1 cellular context compared by ENCODE assay signal in the genomic region with DNA sequence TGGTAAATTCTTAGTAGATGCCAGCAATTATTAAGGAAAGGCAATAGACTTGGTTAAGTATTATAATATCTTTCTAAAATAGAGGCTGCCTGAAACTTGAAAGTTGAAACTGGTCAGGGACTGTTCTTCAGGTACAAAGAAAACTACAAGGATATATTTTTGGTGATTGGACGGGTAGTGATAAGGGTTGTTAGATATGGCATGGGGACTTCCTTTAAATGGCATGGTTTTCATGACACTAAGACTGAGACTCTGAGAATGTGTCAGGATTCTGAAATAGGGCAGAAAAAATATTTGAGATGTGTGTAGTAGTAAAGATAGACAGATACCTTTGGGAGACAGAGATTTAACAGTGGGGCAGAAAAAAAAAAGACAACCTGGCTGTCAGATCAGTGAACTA.
TF ChIP-seq lines count a peak whose summit lies in the region.

No MANE protein-coding gene starts in this region.

TF ChIP-seq in GM12878, 131 proteins besides CTCF, POLR2A, EP300 and RAD21 (continued from another document):
- TF ChIP-seq, protein P1, sequence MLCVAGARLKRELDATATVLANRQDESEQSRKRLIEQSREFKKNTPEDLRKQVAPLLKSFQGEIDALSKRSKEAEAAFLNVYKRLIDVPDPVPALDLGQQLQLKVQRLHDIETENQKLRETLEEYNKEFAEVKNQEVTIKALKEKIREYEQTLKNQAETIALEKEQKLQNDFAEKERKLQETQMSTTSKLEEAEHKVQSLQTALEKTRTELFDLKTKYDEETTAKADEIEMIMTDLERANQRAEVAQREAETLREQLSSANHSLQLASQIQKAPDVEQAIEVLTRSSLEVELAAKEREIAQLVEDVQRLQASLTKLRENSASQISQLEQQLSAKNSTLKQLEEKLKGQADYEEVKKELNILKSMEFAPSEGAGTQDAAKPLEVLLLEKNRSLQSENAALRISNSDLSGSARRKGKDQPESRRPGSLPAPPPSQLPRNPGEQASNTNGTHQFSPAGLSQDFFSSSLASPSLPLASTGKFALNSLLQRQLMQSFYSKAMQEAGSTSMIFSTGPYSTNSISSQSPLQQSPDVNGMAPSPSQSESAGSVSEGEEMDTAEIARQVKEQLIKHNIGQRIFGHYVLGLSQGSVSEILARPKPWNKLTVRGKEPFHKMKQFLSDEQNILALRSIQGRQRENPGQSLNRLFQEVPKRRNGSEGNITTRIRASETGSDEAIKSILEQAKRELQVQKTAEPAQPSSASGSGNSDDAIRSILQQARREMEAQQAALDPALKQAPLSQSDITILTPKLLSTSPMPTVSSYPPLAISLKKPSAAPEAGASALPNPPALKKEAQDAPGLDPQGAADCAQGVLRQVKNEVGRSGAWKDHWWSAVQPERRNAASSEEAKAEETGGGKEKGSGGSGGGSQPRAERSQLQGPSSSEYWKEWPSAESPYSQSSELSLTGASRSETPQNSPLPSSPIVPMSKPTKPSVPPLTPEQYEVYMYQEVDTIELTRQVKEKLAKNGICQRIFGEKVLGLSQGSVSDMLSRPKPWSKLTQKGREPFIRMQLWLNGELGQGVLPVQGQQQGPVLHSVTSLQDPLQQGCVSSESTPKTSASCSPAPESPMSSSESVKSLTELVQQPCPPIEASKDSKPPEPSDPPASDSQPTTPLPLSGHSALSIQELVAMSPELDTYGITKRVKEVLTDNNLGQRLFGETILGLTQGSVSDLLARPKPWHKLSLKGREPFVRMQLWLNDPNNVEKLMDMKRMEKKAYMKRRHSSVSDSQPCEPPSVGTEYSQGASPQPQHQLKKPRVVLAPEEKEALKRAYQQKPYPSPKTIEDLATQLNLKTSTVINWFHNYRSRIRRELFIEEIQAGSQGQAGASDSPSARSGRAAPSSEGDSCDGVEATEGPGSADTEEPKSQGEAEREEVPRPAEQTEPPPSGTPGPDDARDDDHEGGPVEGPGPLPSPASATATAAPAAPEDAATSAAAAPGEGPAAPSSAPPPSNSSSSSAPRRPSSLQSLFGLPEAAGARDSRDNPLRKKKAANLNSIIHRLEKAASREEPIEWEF (IDR thresholded peaks at IDR 0.05; ENCODE audit: insufficient replicate concordance, low read depth, low read length) = no peak
- TF ChIP-seq NR2C1 (IDR thresholded peaks at IDR 0.05) (no peak), ZSCAN29 (IDR thresholded peaks at IDR 0.05) (no peak), CBX5 (IDR thresholded peaks at IDR 0.05; ENCODE audit: low read depth) (no peak), TAF1 (IDR thresholded peaks at IDR 0.05; ENCODE audit: borderline replicate concordance, low read depth, low read length) (no peak), YY1 (IDR thresholded peaks at IDR 0.05; ENCODE audit: low read depth, low read length) (no peak), LARP7 (IDR thresholded peaks at IDR 0.05) (no peak), RAD51 (IDR thresholded peaks at IDR 0.05) (no peak), CBFB (IDR thresholded peaks at IDR 0.05; ENCODE audit: low read depth) (no peak), BACH1 (IDR thresholded peaks at IDR 0.05; ENCODE audit: borderline replicate concordance) (no peak), HDAC2 (IDR thresholded peaks at IDR 0.05) (no peak), SIX5 (IDR thresholded peaks at IDR 0.05; ENCODE audit: low read depth, low read length, severe bottlenecking) (no peak), SRF (IDR thresholded peaks at IDR 0.05; ENCODE audit: low read depth in 2 of 2, low read length in 2 of 2) (no peak)
- TF ChIP-seq, protein P2, sequence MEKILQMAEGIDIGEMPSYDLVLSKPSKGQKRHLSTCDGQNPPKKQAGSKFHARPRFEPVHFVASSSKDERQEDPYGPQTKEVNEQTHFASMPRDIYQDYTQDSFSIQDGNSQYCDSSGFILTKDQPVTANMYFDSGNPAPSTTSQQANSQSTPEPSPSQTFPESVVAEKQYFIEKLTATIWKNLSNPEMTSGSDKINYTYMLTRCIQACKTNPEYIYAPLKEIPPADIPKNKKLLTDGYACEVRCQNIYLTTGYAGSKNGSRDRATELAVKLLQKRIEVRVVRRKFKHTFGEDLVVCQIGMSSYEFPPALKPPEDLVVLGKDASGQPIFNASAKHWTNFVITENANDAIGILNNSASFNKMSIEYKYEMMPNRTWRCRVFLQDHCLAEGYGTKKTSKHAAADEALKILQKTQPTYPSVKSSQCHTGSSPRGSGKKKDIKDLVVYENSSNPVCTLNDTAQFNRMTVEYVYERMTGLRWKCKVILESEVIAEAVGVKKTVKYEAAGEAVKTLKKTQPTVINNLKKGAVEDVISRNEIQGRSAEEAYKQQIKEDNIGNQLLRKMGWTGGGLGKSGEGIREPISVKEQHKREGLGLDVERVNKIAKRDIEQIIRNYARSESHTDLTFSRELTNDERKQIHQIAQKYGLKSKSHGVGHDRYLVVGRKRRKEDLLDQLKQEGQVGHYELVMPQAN (conservative IDR thresholded peaks at IDR 0.05) = no peak
- TF ChIP-seq, protein P3, sequence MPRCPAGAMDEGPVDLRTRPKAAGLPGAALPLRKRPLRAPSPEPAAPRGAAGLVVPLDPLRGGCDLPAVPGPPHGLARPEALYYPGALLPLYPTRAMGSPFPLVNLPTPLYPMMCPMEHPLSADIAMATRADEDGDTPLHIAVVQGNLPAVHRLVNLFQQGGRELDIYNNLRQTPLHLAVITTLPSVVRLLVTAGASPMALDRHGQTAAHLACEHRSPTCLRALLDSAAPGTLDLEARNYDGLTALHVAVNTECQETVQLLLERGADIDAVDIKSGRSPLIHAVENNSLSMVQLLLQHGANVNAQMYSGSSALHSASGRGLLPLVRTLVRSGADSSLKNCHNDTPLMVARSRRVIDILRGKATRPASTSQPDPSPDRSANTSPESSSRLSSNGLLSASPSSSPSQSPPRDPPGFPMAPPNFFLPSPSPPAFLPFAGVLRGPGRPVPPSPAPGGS (IDR thresholded peaks at IDR 0.05; ENCODE audit: borderline replicate concordance, insufficient read depth, low read depth, low read length, poor library complexity, severe bottlenecking) = no peak
- TF ChIP-seq, protein P4, sequence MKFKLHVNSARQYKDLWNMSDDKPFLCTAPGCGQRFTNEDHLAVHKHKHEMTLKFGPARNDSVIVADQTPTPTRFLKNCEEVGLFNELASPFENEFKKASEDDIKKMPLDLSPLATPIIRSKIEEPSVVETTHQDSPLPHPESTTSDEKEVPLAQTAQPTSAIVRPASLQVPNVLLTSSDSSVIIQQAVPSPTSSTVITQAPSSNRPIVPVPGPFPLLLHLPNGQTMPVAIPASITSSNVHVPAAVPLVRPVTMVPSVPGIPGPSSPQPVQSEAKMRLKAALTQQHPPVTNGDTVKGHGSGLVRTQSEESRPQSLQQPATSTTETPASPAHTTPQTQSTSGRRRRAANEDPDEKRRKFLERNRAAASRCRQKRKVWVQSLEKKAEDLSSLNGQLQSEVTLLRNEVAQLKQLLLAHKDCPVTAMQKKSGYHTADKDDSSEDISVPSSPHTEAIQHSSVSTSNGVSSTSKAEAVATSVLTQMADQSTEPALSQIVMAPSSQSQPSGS (IDR thresholded peaks at IDR 0.05; ENCODE audit: low read length) = no peak
- TF ChIP-seq, protein P5, sequence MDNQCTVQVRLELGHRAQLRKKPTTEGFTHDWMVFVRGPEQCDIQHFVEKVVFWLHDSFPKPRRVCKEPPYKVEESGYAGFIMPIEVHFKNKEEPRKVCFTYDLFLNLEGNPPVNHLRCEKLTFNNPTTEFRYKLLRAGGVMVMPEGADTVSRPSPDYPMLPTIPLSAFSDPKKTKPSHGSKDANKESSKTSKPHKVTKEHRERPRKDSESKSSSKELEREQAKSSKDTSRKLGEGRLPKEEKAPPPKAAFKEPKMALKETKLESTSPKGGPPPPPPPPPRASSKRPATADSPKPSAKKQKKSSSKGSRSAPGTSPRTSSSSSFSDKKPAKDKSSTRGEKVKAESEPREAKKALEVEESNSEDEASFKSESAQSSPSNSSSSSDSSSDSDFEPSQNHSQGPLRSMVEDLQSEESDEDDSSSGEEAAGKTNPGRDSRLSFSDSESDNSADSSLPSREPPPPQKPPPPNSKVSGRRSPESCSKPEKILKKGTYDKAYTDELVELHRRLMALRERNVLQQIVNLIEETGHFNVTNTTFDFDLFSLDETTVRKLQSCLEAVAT (IDR thresholded peaks at IDR 0.05) = no peak
